ENCODE assay signal across 1 cellular context in the genomic region with DNA sequence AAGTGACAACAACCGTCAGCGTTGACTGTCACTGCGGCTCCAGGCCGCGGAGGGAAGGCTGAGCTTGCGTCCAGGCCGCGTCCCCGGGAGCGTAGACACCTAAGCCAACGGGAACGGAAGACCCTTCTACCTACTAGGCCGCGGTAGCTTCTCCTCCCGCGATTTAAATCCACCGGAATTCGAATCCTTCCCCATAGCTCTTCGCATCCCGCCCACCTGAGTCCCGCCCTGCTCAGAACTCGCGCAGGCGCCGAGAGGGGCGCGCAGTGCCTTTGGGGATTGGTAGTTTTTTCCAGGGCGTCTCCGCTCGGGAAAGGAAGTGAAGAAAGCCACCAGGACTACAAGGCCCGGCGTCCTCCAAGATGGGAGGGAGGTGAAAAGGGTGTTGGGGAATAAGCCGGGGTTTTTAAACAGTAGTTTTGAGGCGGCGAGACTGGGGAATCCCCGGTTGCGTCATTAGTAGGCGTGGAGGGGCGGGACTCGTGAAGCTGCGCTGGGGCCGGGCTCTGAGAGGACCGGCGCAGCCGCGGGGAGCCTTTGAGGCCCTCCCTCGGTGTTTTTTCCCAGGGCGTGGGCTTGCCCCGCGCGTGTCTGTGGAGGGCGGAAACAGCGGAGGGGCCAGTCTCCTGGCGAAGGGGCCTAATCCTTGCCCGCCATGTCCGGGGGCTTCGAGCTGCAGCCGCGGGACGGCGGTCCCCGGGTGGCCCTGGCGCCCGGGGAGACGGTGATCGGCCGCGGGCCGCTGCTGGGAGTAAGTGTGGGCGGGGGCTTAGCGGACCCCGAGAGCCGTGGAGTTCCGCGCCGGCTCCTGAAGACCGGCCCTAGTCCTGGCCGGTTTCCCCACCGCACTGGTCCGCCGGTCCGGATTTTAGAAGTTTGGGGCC.
TF ChIP-seq lines count a peak whose summit lies in the region.

A gene with protein sequence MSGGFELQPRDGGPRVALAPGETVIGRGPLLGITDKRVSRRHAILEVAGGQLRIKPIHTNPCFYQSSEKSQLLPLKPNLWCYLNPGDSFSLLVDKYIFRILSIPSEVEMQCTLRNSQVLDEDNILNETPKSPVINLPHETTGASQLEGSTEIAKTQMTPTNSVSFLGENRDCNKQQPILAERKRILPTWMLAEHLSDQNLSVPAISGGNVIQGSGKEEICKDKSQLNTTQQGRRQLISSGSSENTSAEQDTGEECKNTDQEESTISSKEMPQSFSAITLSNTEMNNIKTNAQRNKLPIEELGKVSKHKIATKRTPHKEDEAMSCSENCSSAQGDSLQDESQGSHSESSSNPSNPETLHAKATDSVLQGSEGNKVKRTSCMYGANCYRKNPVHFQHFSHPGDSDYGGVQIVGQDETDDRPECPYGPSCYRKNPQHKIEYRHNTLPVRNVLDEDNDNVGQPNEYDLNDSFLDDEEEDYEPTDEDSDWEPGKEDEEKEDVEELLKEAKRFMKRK (plus strand): TSS at position 509 of the 884 bp plus-strand sequence. CDS start 147 bp downstream, at position 656.
A gene with protein sequence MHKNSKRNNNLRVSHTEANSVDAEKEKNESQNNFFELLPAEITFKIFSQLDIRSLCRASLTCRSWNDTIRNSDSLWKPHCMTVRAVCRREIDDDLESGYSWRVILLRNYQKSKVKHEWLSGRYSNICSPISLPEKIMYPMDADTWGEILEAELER (minus strand): TSS at position 218 of the 884 bp plus-strand sequence. CDS start 2,149 bp downstream, outside the sequence.

TF ChIP-seq in liver, 16 proteins besides CTCF, POLR2A, EP300 and RAD21 (continued from another document):
- no peak for TF ChIP-seq FOXA2 (IDR thresholded peaks at IDR 0.05)
- TF ChIP-seq SP1 (IDR thresholded peaks at IDR 0.05) = peak; percentile 82
- TF ChIP-seq, protein P1, sequence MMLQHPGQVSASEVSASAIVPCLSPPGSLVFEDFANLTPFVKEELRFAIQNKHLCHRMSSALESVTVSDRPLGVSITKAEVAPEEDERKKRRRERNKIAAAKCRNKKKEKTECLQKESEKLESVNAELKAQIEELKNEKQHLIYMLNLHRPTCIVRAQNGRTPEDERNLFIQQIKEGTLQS (IDR thresholded peaks at IDR 0.05) = peak; percentile 91
- TF ChIP-seq, protein P2, sequence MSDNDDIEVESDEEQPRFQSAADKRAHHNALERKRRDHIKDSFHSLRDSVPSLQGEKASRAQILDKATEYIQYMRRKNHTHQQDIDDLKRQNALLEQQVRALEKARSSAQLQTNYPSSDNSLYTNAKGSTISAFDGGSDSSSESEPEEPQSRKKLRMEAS (IDR thresholded peaks at IDR 0.05) = peak; percentile 72
- TF ChIP-seq HNF4A (conservative IDR thresholded peaks at IDR 0.05) = peak; percentile 30 to 52
- no peak for TF ChIP-seq FOXA1 (IDR thresholded peaks at IDR 0.05)
- peak; percentile 56 to 82 for TF ChIP-seq GABPA (IDR thresholded peaks at IDR 0.05 in 1 of 2, conservative IDR thresholded peaks at IDR 0.05 in 1 of 2)
- TF ChIP-seq JUND (IDR thresholded peaks at IDR 0.05) = peak; percentile 83 to 90
- peak; percentile 26 for TF ChIP-seq HNF4G (IDR thresholded peaks at IDR 0.05)
- TF ChIP-seq TAF1 (conservative IDR thresholded peaks at IDR 0.05) = peak; percentile 58
- TF ChIP-seq, protein P3, sequence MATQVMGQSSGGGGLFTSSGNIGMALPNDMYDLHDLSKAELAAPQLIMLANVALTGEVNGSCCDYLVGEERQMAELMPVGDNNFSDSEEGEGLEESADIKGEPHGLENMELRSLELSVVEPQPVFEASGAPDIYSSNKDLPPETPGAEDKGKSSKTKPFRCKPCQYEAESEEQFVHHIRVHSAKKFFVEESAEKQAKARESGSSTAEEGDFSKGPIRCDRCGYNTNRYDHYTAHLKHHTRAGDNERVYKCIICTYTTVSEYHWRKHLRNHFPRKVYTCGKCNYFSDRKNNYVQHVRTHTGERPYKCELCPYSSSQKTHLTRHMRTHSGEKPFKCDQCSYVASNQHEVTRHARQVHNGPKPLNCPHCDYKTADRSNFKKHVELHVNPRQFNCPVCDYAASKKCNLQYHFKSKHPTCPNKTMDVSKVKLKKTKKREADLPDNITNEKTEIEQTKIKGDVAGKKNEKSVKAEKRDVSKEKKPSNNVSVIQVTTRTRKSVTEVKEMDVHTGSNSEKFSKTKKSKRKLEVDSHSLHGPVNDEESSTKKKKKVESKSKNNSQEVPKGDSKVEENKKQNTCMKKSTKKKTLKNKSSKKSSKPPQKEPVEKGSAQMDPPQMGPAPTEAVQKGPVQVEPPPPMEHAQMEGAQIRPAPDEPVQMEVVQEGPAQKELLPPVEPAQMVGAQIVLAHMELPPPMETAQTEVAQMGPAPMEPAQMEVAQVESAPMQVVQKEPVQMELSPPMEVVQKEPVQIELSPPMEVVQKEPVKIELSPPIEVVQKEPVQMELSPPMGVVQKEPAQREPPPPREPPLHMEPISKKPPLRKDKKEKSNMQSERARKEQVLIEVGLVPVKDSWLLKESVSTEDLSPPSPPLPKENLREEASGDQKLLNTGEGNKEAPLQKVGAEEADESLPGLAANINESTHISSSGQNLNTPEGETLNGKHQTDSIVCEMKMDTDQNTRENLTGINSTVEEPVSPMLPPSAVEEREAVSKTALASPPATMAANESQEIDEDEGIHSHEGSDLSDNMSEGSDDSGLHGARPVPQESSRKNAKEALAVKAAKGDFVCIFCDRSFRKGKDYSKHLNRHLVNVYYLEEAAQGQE (IDR thresholded peaks at IDR 0.05) = peak; percentile 86
- peak; percentile 57 to 67 for TF ChIP-seq RXRA (IDR thresholded peaks at IDR 0.05)
- TF ChIP-seq, protein P4, sequence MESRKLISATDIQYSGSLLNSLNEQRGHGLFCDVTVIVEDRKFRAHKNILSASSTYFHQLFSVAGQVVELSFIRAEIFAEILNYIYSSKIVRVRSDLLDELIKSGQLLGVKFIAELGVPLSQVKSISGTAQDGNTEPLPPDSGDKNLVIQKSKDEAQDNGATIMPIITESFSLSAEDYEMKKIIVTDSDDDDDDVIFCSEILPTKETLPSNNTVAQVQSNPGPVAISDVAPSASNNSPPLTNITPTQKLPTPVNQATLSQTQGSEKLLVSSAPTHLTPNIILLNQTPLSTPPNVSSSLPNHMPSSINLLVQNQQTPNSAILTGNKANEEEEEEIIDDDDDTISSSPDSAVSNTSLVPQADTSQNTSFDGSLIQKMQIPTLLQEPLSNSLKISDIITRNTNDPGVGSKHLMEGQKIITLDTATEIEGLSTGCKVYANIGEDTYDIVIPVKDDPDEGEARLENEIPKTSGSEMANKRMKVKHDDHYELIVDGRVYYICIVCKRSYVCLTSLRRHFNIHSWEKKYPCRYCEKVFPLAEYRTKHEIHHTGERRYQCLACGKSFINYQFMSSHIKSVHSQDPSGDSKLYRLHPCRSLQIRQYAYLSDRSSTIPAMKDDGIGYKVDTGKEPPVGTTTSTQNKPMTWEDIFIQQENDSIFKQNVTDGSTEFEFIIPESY (IDR thresholded peaks at IDR 0.05) = peak; percentile 95
- TF ChIP-seq NR2F2 (IDR thresholded peaks at IDR 0.05) = peak; percentile 37
